Comparison of ENCODE assay signal across 10 cellular contexts in the genomic region with DNA sequence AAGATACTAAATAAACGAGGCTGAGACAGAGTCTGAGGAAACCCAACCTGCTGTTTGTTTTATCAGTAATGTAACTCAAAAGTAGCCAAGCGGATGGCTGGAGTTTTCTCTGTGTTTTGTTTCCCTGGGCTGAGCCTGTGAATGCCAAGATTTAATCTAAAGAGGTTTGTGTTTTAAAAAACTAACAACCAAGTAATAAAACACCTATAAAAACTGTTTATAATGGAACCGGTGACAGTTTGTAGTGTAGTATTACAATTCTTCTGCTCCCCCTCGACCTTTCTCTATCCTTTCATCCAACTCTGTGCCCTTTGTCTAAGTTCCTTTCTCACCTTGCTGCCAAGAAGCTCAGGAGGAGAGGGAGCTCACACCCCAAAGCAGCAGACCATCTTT. TPM values are rescaled to one million over a fixed set of nuclear protein-coding genes. Genes with fewer than 3 reads are reported as not detected.
DNase-seq lines count a peak whose midpoint lies in the region; TF ChIP-seq lines count a peak whose summit lies in the region.
"Had no signal": no experiment of that assay in that cellular context is flagged by ENCODE, and none has a peak within 500 bp of the region (broad histone marks: within the 10 kb centered on the region; RNA-seq: fewer than 3 reads in every experiment).

No MANE protein-coding gene starts in this region.

- no peak for TF ChIP-seq CTCF in OCI-LY1 (IDR thresholded peaks at IDR 0.05; ENCODE audit: low read length)
- no peak for TF ChIP-seq CTCF in esophagus muscularis mucosa (IDR thresholded peaks at IDR 0.05)

- H3K79me2 ChIP-seq in OCI-LY1 (ENCODE audit: insufficient read depth, low read length), result peaks cover 17% of the 10 kb centered on the region

- no peaks in the 10 kb centered on the region for H3K9me2 ChIP-seq in OCI-LY1 (ENCODE audit: low read depth, low read length)

- H3K9me3 ChIP-seq in OCI-LY1 (ENCODE audit: low read length), result no peaks in the 10 kb centered on the region
- H3K9me3 ChIP-seq in esophagus muscularis mucosa, result no peaks in the 10 kb centered on the region
- H3K9me3 ChIP-seq in skeletal muscle tissue (ENCODE audit: control insufficient read depth in 3 of 3, low read length in 3 of 3), result no peaks in the 10 kb centered on the region

- intact Hi-C loops in esophagus muscularis mucosa (cut with DNase I), result loop anchor here (5.0 to 10.0 kb wide), 3 partner anchors 194 to 559 kb away; no protein-coding TSS in a partner anchor

- H3K4me1 ChIP-seq in OCI-LY1 (ENCODE audit: insufficient read depth, low read length, severe bottlenecking) (peaks cover 29% of the 10 kb centered on the region), esophagus muscularis mucosa (peaks cover 36 to 52% (median 48%) of the 10 kb centered on the region in 4 donors), skeletal muscle tissue (ENCODE audit: control insufficient read depth in 3 of 3, insufficient read depth in 3 of 3, low read length in 3 of 3) (peaks cover 29 to 45% (median 33%) of the 10 kb centered on the region in 3 donors)

- DNase-seq in NCI-H2196 (lab: John Stamatoyannopoulos, UW; ENCODE audit: unreplicated experiment), result peak; percentile 20
- no peak for DNase-seq in NCI-H2196 treated with DMSO at 0.1 percent for 48 hours (lab: John Stamatoyannopoulos, UW; ENCODE audit: unreplicated experiment)
- no peak for DNase-seq in esophagus muscularis mucosa (ENCODE audit: extremely low spot score)
- DNase-seq in activated gamma-delta T cell (lab: John Stamatoyannopoulos, UW), result no peak
- no peak for DNase-seq in RPMI8226
- DNase-seq in NCI-H1105 (lab: John Stamatoyannopoulos, UW), result no peak
- DNase-seq: SHP77 treated with DMSO at 0.1 percent for 48 hours had no signal

- H3K27ac ChIP-seq in OCI-LY1 (ENCODE audit: low read depth, low read length, poor library complexity, severe bottlenecking), result peak overlapping the region; percentile 77
- H3K27ac ChIP-seq in esophagus muscularis mucosa (replicated peaks in 1 of 4), result peak overlapping the region; percentile 92 to 99 (median 96)
- H3K27ac ChIP-seq in skeletal muscle tissue (ENCODE audit: low read depth, low read length), result peak overlapping the region; percentile 62
- H3K27ac ChIP-seq: KMS-11 had no signal

- H3K9ac ChIP-seq in OCI-LY1 (ENCODE audit: low read length), result peak overlapping the region; percentile 89; the same call in 1 of the 2 replicates
- H3K9ac ChIP-seq in skeletal muscle tissue (ENCODE audit: low read depth in 1 of 3, low read length in 3 of 3), result no peak overlapping the region

- 34% methylated on average over 4 of the region's 4 CpGs for WGBS in esophagus muscularis mucosa

- TF ChIP-seq EP300 in esophagus muscularis mucosa (IDR thresholded peaks at IDR 0.05), result no peak

- no peak overlapping the region for H2AFZ ChIP-seq in OCI-LY1 (ENCODE audit: low read length)

- H3K4me3 ChIP-seq in OCI-LY1 (ENCODE audit: low read depth, low read length, poor library complexity, severe bottlenecking) (peak overlapping the region; percentile 79), esophagus muscularis mucosa (no peak overlapping the region), skeletal muscle tissue (ENCODE audit: low read length in 3 of 3) (no peak overlapping the region)

- no peak for TF ChIP-seq POLR2A in esophagus muscularis mucosa (IDR thresholded peaks at IDR 0.05; ENCODE audit: low read depth)

- 0 out of 2 replicates have a peak, but pooled peaks cover 6% of the 10 kb centered on the region for H3F3A ChIP-seq in OCI-LY1 (ENCODE audit: insufficient read depth, low read length)

- peak overlapping the region; percentile 90 for H3K4me2 ChIP-seq in OCI-LY1 (ENCODE audit: low read length)

- no peaks in the 10 kb centered on the region for H4K20me1 ChIP-seq in OCI-LY1 (ENCODE audit: insufficient read depth, low read length)

- H3K36me3 ChIP-seq in OCI-LY1 (ENCODE audit: insufficient read depth, low read length) (no peaks in the 10 kb centered on the region), esophagus muscularis mucosa (no peaks in the 10 kb centered on the region), skeletal muscle tissue (ENCODE audit: control insufficient read depth in 3 of 3, insufficient read depth in 3 of 3, low read length in 3 of 3) (no peaks in the 10 kb centered on the region)

- H3K27me3 ChIP-seq in OCI-LY1 (ENCODE audit: insufficient read depth, low read length), result no peaks in the 10 kb centered on the region
- no peaks in the 10 kb centered on the region for H3K27me3 ChIP-seq in esophagus muscularis mucosa
- no peaks in the 10 kb centered on the region for H3K27me3 ChIP-seq in skeletal muscle tissue (ENCODE audit: control insufficient read depth in 3 of 3, insufficient read depth in 3 of 3, low read length in 3 of 3)

RNA-seq across cellular contexts. Expression of gene KAT6B, which starts 2.6 kb away (rescaled TPM):
- total RNA-seq in esophagus muscularis mucosa (10 to 100 TPM; 50.0 to 75.8 (median 57.5) TPM), skeletal muscle tissue (49.6 TPM)
